Comparison of ENCODE assay signal across 1 cellular context in genomic region chr1:184002071-184002470, GRCh38.
TF ChIP-seq lines count a peak whose summit lies in the region.

No MANE protein-coding gene starts in this region.

TF ChIP-seq in HCT116, 20 proteins besides CTCF, POLR2A, EP300 and RAD21 (continued from another document):
- TF ChIP-seq, protein P1, sequence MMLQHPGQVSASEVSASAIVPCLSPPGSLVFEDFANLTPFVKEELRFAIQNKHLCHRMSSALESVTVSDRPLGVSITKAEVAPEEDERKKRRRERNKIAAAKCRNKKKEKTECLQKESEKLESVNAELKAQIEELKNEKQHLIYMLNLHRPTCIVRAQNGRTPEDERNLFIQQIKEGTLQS (IDR thresholded peaks at IDR 0.05) = no peak
- 0 out of 2 replicates have a peak, but pooled peaks have one; percentile 51 for TF ChIP-seq SIN3A (IDR thresholded peaks at IDR 0.05; ENCODE audit: low read depth)
- peak; percentile 65 for TF ChIP-seq MAX (IDR thresholded peaks at IDR 0.05)
- TF ChIP-seq SRF (IDR thresholded peaks at IDR 0.05; ENCODE audit: low read depth) = peak; percentile 48
- peak; percentile 18; the same call in 1 of the 2 replicates for TF ChIP-seq POLR2AphosphoS5 (IDR thresholded peaks at IDR 0.05; ENCODE audit: low read depth, low read length)
